In the genomic region with DNA sequence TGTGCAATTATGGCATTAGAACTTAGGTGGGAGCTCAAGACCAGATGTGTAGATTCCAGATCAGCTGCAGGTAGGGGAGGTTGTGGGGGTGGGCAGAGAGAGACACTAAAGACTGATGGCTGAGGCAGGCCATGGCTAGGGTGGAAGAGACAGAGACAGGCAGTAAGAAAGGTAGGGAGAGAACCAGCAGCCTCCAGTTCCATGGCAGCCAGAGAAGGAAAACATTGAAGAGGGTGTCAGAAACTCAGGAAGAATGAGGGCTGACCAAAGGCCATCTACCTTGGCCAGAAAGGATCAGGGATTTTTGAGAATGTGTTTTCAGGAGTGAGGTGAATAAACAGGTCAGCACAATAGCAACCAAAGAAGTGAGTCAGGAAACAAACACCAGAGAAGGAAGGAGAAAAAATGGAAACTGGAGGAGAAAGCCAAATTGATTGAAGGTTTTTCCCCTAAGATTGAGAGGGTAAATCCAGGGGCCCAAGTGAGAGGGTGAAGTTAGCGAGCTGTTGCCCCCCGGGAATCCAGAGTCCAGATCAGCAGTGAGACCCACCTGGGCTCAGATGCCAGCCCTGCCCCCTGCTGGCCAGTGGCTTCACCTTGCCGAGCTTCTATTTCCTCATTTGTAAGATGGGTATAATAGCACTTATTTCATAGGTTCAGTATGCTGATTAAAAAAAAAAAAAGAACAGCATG, we compare ENCODE assay signal across 7 cellular contexts. TPM values are rescaled to one million over a fixed set of nuclear protein-coding genes. Genes with fewer than 3 reads are reported as not detected.
DNase-seq lines count a peak whose midpoint lies in the region; ATAC-seq and TF ChIP-seq lines count a peak whose summit lies in the region.

No MANE protein-coding gene starts in this region.

- ATAC-seq in upper lobe of left lung (ENCODE audit: low FRiP score in 2 of 2): peak in 1 of 2 donors; percentile 47
- no peak for ATAC-seq in GM19397 (IDR thresholded peaks at IDR 0.05; ENCODE audit: unreplicated experiment)

- H3K9me2 ChIP-seq in Loucy (replicated peaks; ENCODE audit: low read depth, low read length): no peaks in the 10 kb centered on the region

- TF ChIP-seq POLR2A in upper lobe of left lung (IDR thresholded peaks at IDR 0.05): no peak

- no peaks in the 10 kb centered on the region for H3K27me3 ChIP-seq in Loucy (ENCODE audit: insufficient read depth, low read length, poor library complexity, severe bottlenecking)
- no peaks in the 10 kb centered on the region for H3K27me3 ChIP-seq in effector memory CD4-positive, alpha-beta T cell (replicated peaks; ENCODE audit: control insufficient read depth, insufficient read depth, low read length, poor library complexity, severe bottlenecking)
- H3K27me3 ChIP-seq in upper lobe of left lung: no peaks in the 10 kb centered on the region

- H3K4me1 Mint-ChIP-seq in nephron: peaks cover 5% of the 10 kb centered on the region

- peaks cover 17% of the 10 kb centered on the region for H3K36me3 Mint-ChIP-seq in nephron (ENCODE audit: low read depth)

- no peaks in the 10 kb centered on the region for H3K9me3 Mint-ChIP-seq in nephron

- H3K4me3 ChIP-seq in Loucy (ENCODE audit: low read length, poor library complexity, severe bottlenecking) (no peak overlapping the region), upper lobe of left lung (no peak overlapping the region)
- no peak overlapping the region for H3K4me3 ChIP-seq in effector memory CD4-positive, alpha-beta T cell (ENCODE audit: insufficient read depth, low read depth, low read length, poor library complexity, severe bottlenecking)

- peaks cover 50% of the 10 kb centered on the region for H3K4me1 ChIP-seq in Loucy (ENCODE audit: insufficient read depth, low read length, poor library complexity, severe bottlenecking)
- H3K4me1 ChIP-seq in effector memory CD4-positive, alpha-beta T cell (ENCODE audit: control insufficient read depth, insufficient read depth, low read length, poor library complexity, severe bottlenecking): no peaks in the 10 kb centered on the region
- peaks cover 23 to 58% (median 43%) of the 10 kb centered on the region in 4 donors for H3K4me1 ChIP-seq in upper lobe of left lung

- H3K27me3 Mint-ChIP-seq in nephron (ENCODE audit: low read depth): no peaks in the 10 kb centered on the region

- H3F3A ChIP-seq in Loucy (ENCODE audit: low read depth): peaks cover 9% of the 10 kb centered on the region; the same call in 1 of the 2 replicates

- no peak overlapping the region for H3K27ac Mint-ChIP-seq in nephron

- DNase-seq in activated CD4-positive, alpha-beta T cell treated with anti-CD3 and anti-CD28 coated beads for 4 hours: peak; percentile 48 to 61
- DNase-seq in effector memory CD4-positive, alpha-beta T cell: peak; percentile 18 to 42 (median 21)
- DNase-seq in upper lobe of left lung: peak; percentile 55 to 67

- WGBS in upper lobe of left lung, 2 donors: 53 to 56% methylated on average over 3 of the region's 3 CpGs

- no peaks in the 10 kb centered on the region for H3K79me2 ChIP-seq in Loucy (ENCODE audit: insufficient read depth, low read length)

- TF ChIP-seq CTCF in GM12873 (IDR thresholded peaks at IDR 0.05; ENCODE audit: insufficient read depth, low read depth, low read length, missing control alignments): peak; percentile 84
- TF ChIP-seq CTCF in Loucy (conservative IDR thresholded peaks at IDR 0.05; ENCODE audit: low read length): peak; percentile 97
- TF ChIP-seq CTCF in nephron (IDR thresholded peaks at IDR 0.05; ENCODE audit: unreplicated experiment in 3 of 3): peak; percentile 53 to 57 (median 55)
- TF ChIP-seq CTCF in upper lobe of left lung (IDR thresholded peaks at IDR 0.05): peak in 5 of 6 experiments; percentile 52 to 57 (median 54)

- no peaks in the 10 kb centered on the region for H4K20me1 ChIP-seq in Loucy (ENCODE audit: insufficient read depth, low read length, poor library complexity, severe bottlenecking)

- peaks cover 34% of the 10 kb centered on the region; the same call in 1 of the 2 replicates for H3K36me3 ChIP-seq in Loucy (ENCODE audit: insufficient read depth, low read length)
- peaks cover 28% of the 10 kb centered on the region for H3K36me3 ChIP-seq in effector memory CD4-positive, alpha-beta T cell (ENCODE audit: control insufficient read depth, insufficient read depth, low read length)
- H3K36me3 ChIP-seq in upper lobe of left lung: peaks cover 0 to 37% (median 5%) of the 10 kb centered on the region in 4 donors

- H3K9me3 ChIP-seq in Loucy (ENCODE audit: insufficient read depth, low read depth, low read length) (no peaks in the 10 kb centered on the region), upper lobe of left lung (no peaks in the 10 kb centered on the region)
- no peaks in the 10 kb centered on the region for H3K9me3 ChIP-seq in effector memory CD4-positive, alpha-beta T cell (ENCODE audit: control insufficient read depth, low read length)

- no peak overlapping the region for H3K4me3 Mint-ChIP-seq in nephron

- H3K4me2 ChIP-seq in Loucy (ENCODE audit: low read depth, low read length, poor library complexity, severe bottlenecking): no peak overlapping the region

- no peak overlapping the region for H3K27ac ChIP-seq in effector memory CD4-positive, alpha-beta T cell (ENCODE audit: insufficient read depth, low read length, poor library complexity, severe bottlenecking)
- peak overlapping the region; percentile 78 to 84 (median 82) for H3K27ac ChIP-seq in upper lobe of left lung

- no peak for TF ChIP-seq EP300 in upper lobe of left lung (IDR thresholded peaks at IDR 0.05)

- H3K9ac ChIP-seq in Loucy (ENCODE audit: low read depth, low read length, poor library complexity, severe bottlenecking): no peak overlapping the region

- H2AFZ ChIP-seq in Loucy (ENCODE audit: low read length): no peak overlapping the region

RNA-seq across cellular contexts. Expression of gene ABHD2, which starts 41.0 kb away (rescaled TPM):
- total RNA-seq in upper lobe of left lung: 100 to 1,000 TPM in 5 of 6 donors, 10 to 100 TPM in 1; 84.1 to 230 (median 174) TPM
